13 cellular contexts compared by ENCODE assay signal in genomic region chr6:53313784-53314382, GRCh38. TPM values are rescaled to one million over a fixed set of nuclear protein-coding genes. Genes with fewer than 3 reads are reported as not detected.
DNase-seq lines count a peak whose midpoint lies in the region; ATAC-seq and TF ChIP-seq lines count a peak whose summit lies in the region.
"Had no signal": no experiment of that assay in that cellular context is flagged by ENCODE, and none has a peak within 500 bp of the region (broad histone marks: within the 10 kb centered on the region; RNA-seq: fewer than 3 reads in every experiment).

No MANE protein-coding gene starts in this region.

- H2AFZ ChIP-seq in Karpas-422 (ENCODE audit: low read length), result no peak overlapping the region

- H3K36me3 Mint-ChIP-seq in activated naive CD4-positive, alpha-beta T cell treated with anti-CD3 and anti-CD28 coated beads, Interleukin-2, amount 50 U/mL, for 24 hours, result peaks cover 12% of the 10 kb centered on the region
- peaks cover 0 to 17% of the 10 kb centered on the region in 2 donors for H3K36me3 Mint-ChIP-seq in activated naive CD4-positive, alpha-beta T cell treated with anti-CD3 and anti-CD28 coated beads, Interleukin-2, amount 50 U/mL, for 72 hours
- H3K36me3 Mint-ChIP-seq in T-helper 1 cell treated with Interleukin-12 subunit alpha and Interleukin-12 subunit beta and Interleukin-4 antibody, amounts not matched to agents 30 μg/mL and 1 μg/mL, for 36 hours (ENCODE audit: low read depth), result peaks cover 14% of the 10 kb centered on the region

- H3K4me3 Mint-ChIP-seq in activated naive CD4-positive, alpha-beta T cell treated with anti-CD3 and anti-CD28 coated beads, Interleukin-2, amount 50 U/mL, for 24 hours, result peak overlapping the region; percentile 17
- no peak overlapping the region for H3K4me3 Mint-ChIP-seq in T-helper 1 cell treated with Interleukin-12 subunit alpha and Interleukin-12 subunit beta and Interleukin-4 antibody, amounts not matched to agents 30 μg/mL and 1 μg/mL, for 36 hours

- 53 to 60% (median 57%) methylated on average over 4 of the region's 4 CpGs for WGBS in stomach, 5 donors

- no peak for DNase-seq in activated naive CD4-positive, alpha-beta T cell treated with anti-CD3 and anti-CD28 coated beads, Interleukin-2, amount 50 U/mL, for 72 hours (ENCODE audit: low spot score in 2 of 2)
- DNase-seq in fibroblast of the aortic adventitia (ENCODE audit: low read depth), result peak; percentile 84
- DNase-seq in stomach, result no peak
- DNase-seq in Karpas-422, result no peak
- no peak for DNase-seq in occipital lobe (lab: John Stamatoyannopoulos, UW)
- DNase-seq: NCI-H2081 treated with DMSO at 0.1 percent for 48 hours, retina, SHP77 had no signal

- peaks cover 95% of the 10 kb centered on the region for H3K79me2 ChIP-seq in Karpas-422 (ENCODE audit: low read length)

- H3K4me1 ChIP-seq in stomach (peaks cover 4 to 50% (median 26%) of the 10 kb centered on the region in 4 donors), Karpas-422 (ENCODE audit: low read length) (peaks cover 46% of the 10 kb centered on the region)

- no peak overlapping the region for H3K4me3 ChIP-seq in fibroblast of the aortic adventitia (ENCODE audit: low read depth, low read length)
- no peak overlapping the region for H3K4me3 ChIP-seq in stomach
- no peak overlapping the region for H3K4me3 ChIP-seq in Karpas-422 (ENCODE audit: low read length)
- H3K4me3 ChIP-seq: lung had no signal

- H3K27ac ChIP-seq in stomach (peak overlapping the region in 1 of 5 donors; percentile 44), Karpas-422 (ENCODE audit: low read length) (no peak overlapping the region)

- H3K9me3 Mint-ChIP-seq in activated naive CD4-positive, alpha-beta T cell treated with anti-CD3 and anti-CD28 coated beads, Interleukin-2, amount 50 U/mL, for 24 hours, result no peaks in the 10 kb centered on the region
- no peaks in the 10 kb centered on the region for H3K9me3 Mint-ChIP-seq in activated naive CD4-positive, alpha-beta T cell treated with anti-CD3 and anti-CD28 coated beads, Interleukin-2, amount 50 U/mL, for 72 hours
- H3K9me3 Mint-ChIP-seq in T-helper 1 cell treated with Interleukin-12 subunit alpha and Interleukin-12 subunit beta and Interleukin-4 antibody, amounts not matched to agents 30 μg/mL and 1 μg/mL, for 36 hours, result no peaks in the 10 kb centered on the region

- no peaks in the 10 kb centered on the region for H3K27me3 Mint-ChIP-seq in activated naive CD4-positive, alpha-beta T cell treated with anti-CD3 and anti-CD28 coated beads, Interleukin-2, amount 50 U/mL, for 24 hours
- no peaks in the 10 kb centered on the region for H3K27me3 Mint-ChIP-seq in T-helper 1 cell treated with Interleukin-12 subunit alpha and Interleukin-12 subunit beta and Interleukin-4 antibody, amounts not matched to agents 30 μg/mL and 1 μg/mL, for 36 hours (ENCODE audit: low read depth)

- peak overlapping the region; percentile 46 for H3K27ac Mint-ChIP-seq in activated naive CD4-positive, alpha-beta T cell treated with anti-CD3 and anti-CD28 coated beads, Interleukin-2, amount 50 U/mL, for 24 hours
- peak overlapping the region in 1 of 2 donors; percentile 22 for H3K27ac Mint-ChIP-seq in activated naive CD4-positive, alpha-beta T cell treated with anti-CD3 and anti-CD28 coated beads, Interleukin-2, amount 50 U/mL, for 72 hours
- H3K27ac Mint-ChIP-seq in T-helper 1 cell treated with Interleukin-12 subunit alpha and Interleukin-12 subunit beta and Interleukin-4 antibody, amounts not matched to agents 30 μg/mL and 1 μg/mL, for 36 hours, result peak overlapping the region; percentile 5

- ATAC-seq in activated naive CD4-positive, alpha-beta T cell treated with anti-CD3 and anti-CD28 coated beads, Interleukin-2, amount 50 U/mL, for 72 hours, result no peak
- no peak for ATAC-seq in HG03354 (IDR thresholded peaks at IDR 0.05; ENCODE audit: poor library complexity, severe bottlenecking, unreplicated experiment)

- TF ChIP-seq CTCF in fibroblast of the aortic adventitia (IDR thresholded peaks at IDR 0.05; ENCODE audit: insufficient read depth, low read length) (peak; percentile 10), stomach (IDR thresholded peaks at IDR 0.05) (no peak)

- no peaks in the 10 kb centered on the region for H3K9me2 ChIP-seq in Karpas-422 (replicated peaks; ENCODE audit: insufficient read depth, low read length)

- H3K9me3 ChIP-seq in stomach (no peaks in the 10 kb centered on the region), Karpas-422 (ENCODE audit: low read length) (no peaks in the 10 kb centered on the region)

- H3K4me2 ChIP-seq in Karpas-422 (ENCODE audit: low read depth, low read length, poor library complexity, severe bottlenecking), result no peak overlapping the region

- no peak for TF ChIP-seq POLR2A in stomach (IDR thresholded peaks at IDR 0.05)

- H3K4me1 Mint-ChIP-seq in activated naive CD4-positive, alpha-beta T cell treated with anti-CD3 and anti-CD28 coated beads, Interleukin-2, amount 50 U/mL, for 24 hours, result peaks cover 91% of the 10 kb centered on the region
- peaks cover 72% of the 10 kb centered on the region for H3K4me1 Mint-ChIP-seq in T-helper 1 cell treated with Interleukin-12 subunit alpha and Interleukin-12 subunit beta and Interleukin-4 antibody, amounts not matched to agents 30 μg/mL and 1 μg/mL, for 36 hours (ENCODE audit: low read depth)

- TF ChIP-seq EP300 in stomach (IDR thresholded peaks at IDR 0.05), result peak; percentile 47

- H3K27me3 ChIP-seq in stomach (no peaks in the 10 kb centered on the region), Karpas-422 (ENCODE audit: low read length) (no peaks in the 10 kb centered on the region)

- peaks cover 67% of the 10 kb centered on the region for H4K20me1 ChIP-seq in Karpas-422 (ENCODE audit: insufficient read depth, low read depth, low read length)

- H3K36me3 ChIP-seq in stomach (no peaks in the 10 kb centered on the region), Karpas-422 (ENCODE audit: insufficient read depth, low read length) (no peaks in the 10 kb centered on the region)

- H3K9ac ChIP-seq in Karpas-422 (ENCODE audit: low read length), result no peak overlapping the region

- intact Hi-C loops in stomach (cut with DNase I; ENCODE audit: low total_unique reads), result no loop called here

RNA-seq across cellular contexts. Expression of gene ELOVL5, which starts 34.9 kb away (rescaled TPM):
- total RNA-seq in activated naive CD4-positive, alpha-beta T cell treated with anti-CD3 and anti-CD28 coated beads, Interleukin-2, amount 50 U/mL, for 72 hours, result 100 to 1,000 TPM in 1 of 2 donors, 10 to 100 TPM in 1; 84.6 to 134 TPM
- total RNA-seq in fibroblast of the aortic adventitia (ENCODE audit: low replicate concordance) (38.9 and 95.1 TPM in 2 replicates), stomach (10 to 100 TPM in 4 of 5 donors, 1 to 10 TPM in 1; 2.6 to 57.8 (median 25.4) TPM), occipital lobe (54.1 TPM)
- polyA plus RNA-seq in stomach, result 10 to 100 TPM in 1 of 3 donors, 1 to 10 TPM in 2; 7.2 to 13.5 (median 8.7) TPM
- total RNA-seq in Karpas-422 (2014; rRNA removed; shearing (Covaris generic); ENCODE audit: low replicate concordance), result 37.9 and 82.7 TPM in 2 replicates
- total RNA-seq: HT-29 had no signal
